27 cellular contexts compared by ENCODE assay signal in the genomic region with DNA sequence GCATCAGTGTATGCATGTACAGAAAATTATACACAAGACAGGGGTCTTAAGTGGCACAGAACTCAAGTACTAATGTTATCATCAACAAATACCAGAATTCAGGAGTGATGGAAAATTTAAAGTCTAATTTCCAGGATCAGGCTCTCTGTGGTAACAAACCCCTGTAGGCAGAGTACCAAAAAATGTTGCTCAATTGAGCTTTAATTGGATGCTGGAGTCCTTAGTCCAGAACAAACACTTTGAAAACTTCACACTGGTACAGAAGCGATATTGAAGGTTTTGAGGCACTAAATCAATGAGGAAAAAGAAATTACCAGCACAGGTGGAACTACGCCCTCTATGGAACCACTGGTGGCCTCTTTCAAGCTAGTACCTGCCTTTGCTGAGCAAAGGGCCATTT.
"Had no signal": no experiment of that assay in that cellular context is flagged by ENCODE, and none has a peak within 500 bp of the region (broad histone marks: within the 10 kb centered on the region; RNA-seq: fewer than 3 reads in every experiment).

No MANE protein-coding gene starts in this region.

- H2AFZ ChIP-seq: parathyroid adenoma had no signal

- H3K27me3 ChIP-seq: esophagus squamous epithelium, gastrocnemius medialis, neutrophil, right lobe of liver, testis, tibial nerve, upper lobe of left lung had no signal

- H3K9me3 ChIP-seq: esophagus squamous epithelium, gastrocnemius medialis, lower lobe of right lung, neutrophil, right lobe of liver, testis, tibial nerve, upper lobe of left lung had no signal

- H3K79me2 ChIP-seq: parathyroid adenoma had no signal

- H3K9ac ChIP-seq: parathyroid adenoma had no signal

- FAIRE-seq: endometrium, keratinocyte, urothelium cell line had no signal

- H3K4me2 ChIP-seq: smooth muscle cell had no signal

- DNase-seq: dermis blood vessel endothelial cell; effector memory CD4-positive, alpha-beta T cell; erythroblast; esophagus squamous epithelium; foreskin fibroblast; gastrocnemius medialis; head of caudate nucleus; left ventricle myocardium superior; lower lobe of right lung; right lobe of liver; stimulated activated CD4-positive, alpha-beta T cell treated with anti-CD3 and anti-CD28 coated beads, Interleukin-12 subunit alpha, Interleukin-12 subunit beta, amount 100 ng/mL, for 4 hours; stimulated activated CD4-positive, alpha-beta T cell treated with anti-CD3 and anti-CD28 coated beads, Interleukin-1b, Interleukin-23, amount 100 ng/mL, for 48 hours; stimulated activated CD4-positive, alpha-beta T cell treated with anti-CD3 and anti-CD28 coated beads, Interleukin-4, amount 100 ng/mL, for 1 hour; stimulated activated CD8-positive, alpha-beta memory T cell treated with anti-CD3 and anti-CD28 coated beads, Interleukin-4, amount 100 ng/mL, for 48 hours; stimulated activated naive CD8-positive, alpha-beta T cell treated with anti-CD3 and anti-CD28 coated beads, Interleukin-15, Interleukin-2, amounts not matched to agents 100 U/mL and 50 U/mL, for 24 hours; substantia nigra; testis; upper lobe of left lung had no signal

- ATAC-seq: gastrocnemius medialis; left ventricle myocardium superior; lower lobe of right lung; natural killer cell treated with Interleukin-12 subunit alpha and Interleukin-12 subunit beta and Interleukin-15 and Interleukin-18, amount 100 ng/mL, for 72 hours; right lobe of liver; stimulated activated naive CD8-positive, alpha-beta T cell treated with anti-CD3 and anti-CD28 coated beads, Interleukin-15, Interleukin-2, amounts not matched to agents 100 U/mL and 50 U/mL, for 24 hours had no signal

- H3K4me1 ChIP-seq: gastrocnemius medialis, parathyroid adenoma, right lobe of liver, testis had no signal

- H3K27ac ChIP-seq: coronary artery, esophagus squamous epithelium, gastrocnemius medialis, lower lobe of right lung, neutrophil, parathyroid adenoma, right lobe of liver, testis, tibial nerve, upper lobe of left lung had no signal

- H3K36me3 ChIP-seq: gastrocnemius medialis, lower lobe of right lung, neutrophil, right lobe of liver, upper lobe of left lung had no signal

- H3K4me3 ChIP-seq: coronary artery, esophagus squamous epithelium, gastrocnemius medialis, lower lobe of right lung, right lobe of liver, smooth muscle cell, testis, tibial nerve, upper lobe of left lung had no signal
